In the genomic region with DNA sequence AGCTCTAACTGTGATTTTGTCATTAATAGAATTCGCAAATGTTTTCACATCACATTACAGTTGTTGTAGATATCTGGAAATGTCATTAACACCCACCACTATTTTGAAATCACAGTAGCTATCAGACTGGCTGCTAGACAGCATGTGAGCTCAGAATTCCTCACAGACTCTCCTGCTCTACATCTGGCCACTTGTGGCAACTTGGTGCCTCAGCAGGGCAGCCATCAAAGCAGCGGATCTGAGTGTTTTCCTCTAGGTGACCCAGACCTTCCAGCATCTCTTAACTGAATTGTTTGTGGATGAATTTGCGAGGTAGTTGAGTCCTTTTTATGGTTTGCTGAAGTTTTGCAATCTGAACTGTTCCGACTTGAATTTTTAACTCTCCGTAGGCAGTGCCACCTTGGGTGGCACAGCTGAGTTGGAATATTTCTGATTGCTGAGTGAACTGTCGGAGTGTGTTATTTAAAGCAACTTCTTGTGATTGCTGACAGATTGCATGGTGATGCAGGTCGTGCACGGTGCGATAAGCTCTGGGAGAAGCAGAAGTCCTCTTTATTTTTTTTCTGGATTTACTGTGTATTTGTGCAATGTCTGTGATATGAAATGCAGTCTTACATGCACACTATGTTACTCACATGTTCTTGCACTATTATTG, we compare ENCODE assay signal across 22 cellular contexts.
"Had no signal": no experiment of that assay in that cellular context is flagged by ENCODE, and none has a peak within 500 bp of the region (broad histone marks: within the 10 kb centered on the region; RNA-seq: fewer than 3 reads in every experiment).

No MANE protein-coding gene starts in this region.

- H3K4me1 ChIP-seq: ascending aorta, body of pancreas, Peyer's patch had no signal

- H3K9ac ChIP-seq: KMS-11 had no signal

- H3K9me3 ChIP-seq: ascending aorta, body of pancreas, Peyer's patch had no signal

- H3K27ac ChIP-seq: ascending aorta, body of pancreas, KMS-11, Peyer's patch had no signal

- H3K36me3 ChIP-seq: ascending aorta, Peyer's patch had no signal

- H3K4me3 ChIP-seq: ascending aorta, body of pancreas, Peyer's patch had no signal

- H3K27ac Mint-ChIP-seq: activated CD8-positive, alpha-beta T cell treated with anti-CD3 and anti-CD28 coated beads, Interleukin-2, amount 10 ng/mL, durations not matched to agents 7 days and 5 days; IgD-negative memory B cell; T-helper 1 cell treated with Interleukin-12 subunit alpha and Interleukin-12 subunit beta and Interleukin-4 antibody, amounts not matched to agents 30 μg/mL and 1 μg/mL, for 36 hours had no signal

- FAIRE-seq: bronchial epithelial cell had no signal

- DNase-seq: activated CD4-positive, alpha-beta T cell treated with anti-CD3 and anti-CD28 coated beads for 48 hours; activated CD4-positive, alpha-beta T cell treated with anti-CD3 and anti-CD28 coated beads, Interleukin-2, amount 50 U/mL, for 4 hours; activated CD4-positive, CD25-positive, alpha-beta regulatory T cell treated with anti-CD3 and anti-CD28 coated beads, Interleukin-2, amount 50 U/mL, for 72 hours; activated CD8-positive, alpha-beta memory T cell treated with anti-CD3 and anti-CD28 coated beads, Interleukin-2, amount 50 U/mL, for 48 hours; activated CD8-positive, alpha-beta T cell treated with anti-CD3 and anti-CD28 coated beads, Interleukin-2, amount 10 ng/mL, durations not matched to agents 7 days and 5 days; activated naive CD4-positive, alpha-beta T cell treated with anti-CD3 and anti-CD28 coated beads, Interleukin-2, amount 50 U/mL, for 16 hours; activated T-cell treated with anti-CD3 and anti-CD28 coated beads, Interleukin-2, amount 50 U/mL, for 1 hour; body of pancreas; MV-4-11; NCI-H1092 treated with DMSO at 0.1 percent for 48 hours; NCI-H1417 treated with DMSO at 0.1 percent for 48 hours; NCI-H1694; NCI-H2029; NCI-H510A treated with DMSO at 0.1 percent for 48 hours; NCI-H69; NK-92 treated with Interleukin-12 subunit alpha and Interleukin-12 subunit beta, amount 100 ng/mL, for 24 hours; Peyer's patch had no signal

- H3K4me3 Mint-ChIP-seq: activated CD8-positive, alpha-beta T cell treated with anti-CD3 and anti-CD28 coated beads, Interleukin-2, amount 10 ng/mL, durations not matched to agents 7 days and 5 days; IgD-negative memory B cell; T-helper 1 cell treated with Interleukin-12 subunit alpha and Interleukin-12 subunit beta and Interleukin-4 antibody, amounts not matched to agents 30 μg/mL and 1 μg/mL, for 36 hours had no signal

- H3K36me3 Mint-ChIP-seq: IgD-negative memory B cell had no signal

- H3K27me3 ChIP-seq: ascending aorta, body of pancreas, Peyer's patch had no signal

- H3K9me3 Mint-ChIP-seq: IgD-negative memory B cell; T-helper 1 cell treated with Interleukin-12 subunit alpha and Interleukin-12 subunit beta and Interleukin-4 antibody, amounts not matched to agents 30 μg/mL and 1 μg/mL, for 36 hours had no signal
